In genomic region chr19:49150944-49151243, GRCh38 we compare ENCODE assay signal across 1 cellular context.
A peak's percentile ranks its signal among the peaks of the same experiment; 100 is the strongest.
TF ChIP-seq lines count a peak whose summit lies in the region.

No MANE protein-coding gene starts in this region.

TF ChIP-seq in HepG2, 621 proteins besides CTCF, POLR2A, EP300 and RAD21:
- TF ChIP-seq DR1 (CRISPR knock-in tag; IDR thresholded peaks at IDR 0.05) (0 out of 2 replicates have a peak, but pooled peaks have one; percentile 0), KDM5B (CRISPR knock-in tag; IDR thresholded peaks at IDR 0.05; ENCODE audit: borderline replicate concordance) (no peak)
